ENCODE assay signal across 8 cellular contexts in the genomic region with DNA sequence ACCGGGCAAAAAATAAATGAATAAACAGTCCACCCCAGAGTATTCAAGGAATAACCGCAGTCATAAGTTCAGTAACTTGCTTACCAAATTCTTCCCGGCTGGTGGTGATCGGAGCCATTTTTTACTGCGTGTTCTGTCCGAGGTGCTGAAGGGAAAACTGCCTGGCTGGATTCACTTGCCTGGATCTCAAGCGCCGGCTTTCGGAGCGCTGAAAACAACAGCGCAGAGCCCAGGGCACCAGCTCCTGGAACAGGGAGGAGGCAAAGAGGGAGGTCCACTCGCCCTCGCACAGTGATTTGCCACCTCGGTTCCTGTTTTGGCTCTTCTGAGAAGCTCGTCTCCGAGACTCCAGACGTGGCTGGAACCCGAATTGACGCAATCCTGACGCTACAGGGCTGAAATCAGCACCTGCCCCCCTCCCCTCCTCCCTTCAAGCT. TPM values are rescaled to one million over a fixed set of nuclear protein-coding genes. Genes with fewer than 3 reads are reported as not detected.
DNase-seq lines count a peak whose midpoint lies in the region; ATAC-seq and TF ChIP-seq lines count a peak whose summit lies in the region.

A gene with protein sequence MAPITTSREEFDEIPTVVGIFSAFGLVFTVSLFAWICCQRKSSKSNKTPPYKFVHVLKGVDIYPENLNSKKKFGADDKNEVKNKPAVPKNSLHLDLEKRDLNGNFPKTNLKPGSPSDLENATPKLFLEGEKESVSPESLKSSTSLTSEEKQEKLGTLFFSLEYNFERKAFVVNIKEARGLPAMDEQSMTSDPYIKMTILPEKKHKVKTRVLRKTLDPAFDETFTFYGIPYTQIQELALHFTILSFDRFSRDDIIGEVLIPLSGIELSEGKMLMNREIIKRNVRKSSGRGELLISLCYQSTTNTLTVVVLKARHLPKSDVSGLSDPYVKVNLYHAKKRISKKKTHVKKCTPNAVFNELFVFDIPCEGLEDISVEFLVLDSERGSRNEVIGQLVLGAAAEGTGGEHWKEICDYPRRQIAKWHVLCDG (minus strand): TSS at position 327 of the 437 bp plus-strand sequence. CDS start 209 bp downstream, at position 118.

- no peak within 1 kb of the TSS for H3K4me3 ChIP-seq in fibroblast of villous mesenchyme (ENCODE audit: low read depth, low read length)

- TF ChIP-seq CTCF in fibroblast of villous mesenchyme (IDR thresholded peaks at IDR 0.05; ENCODE audit: insufficient read depth, low read depth, low read length) = no peak
- no peak for TF ChIP-seq CTCF in osteocyte (IDR thresholded peaks at IDR 0.05)

- no peak within 1 kb of the TSS for H3K4me3 Mint-ChIP-seq in stimulated activated naive CD8-positive, alpha-beta T cell treated with anti-CD3 and anti-CD28 coated beads, Interleukin-15, amount 100 ng/mL, for 72 hours
- no peak within 1 kb of the TSS for H3K4me3 Mint-ChIP-seq in osteocyte (ENCODE audit: unreplicated experiment)

- no peaks in the 10 kb centered on the region for H3K4me1 Mint-ChIP-seq in stimulated activated naive CD8-positive, alpha-beta T cell treated with anti-CD3 and anti-CD28 coated beads, Interleukin-15, amount 100 ng/mL, for 72 hours
- peaks cover 1% of the 10 kb centered on the region for H3K4me1 Mint-ChIP-seq in osteocyte (ENCODE audit: unreplicated experiment)

- H3K9me3 Mint-ChIP-seq in stimulated activated naive CD8-positive, alpha-beta T cell treated with anti-CD3 and anti-CD28 coated beads, Interleukin-15, amount 100 ng/mL, for 72 hours = no peaks in the 10 kb centered on the region
- no peaks in the 10 kb centered on the region for H3K9me3 Mint-ChIP-seq in osteocyte (ENCODE audit: unreplicated experiment)

- no peaks in the 10 kb centered on the region for H3K36me3 Mint-ChIP-seq in osteocyte (ENCODE audit: unreplicated experiment)

- H3K27ac Mint-ChIP-seq in stimulated activated naive CD8-positive, alpha-beta T cell treated with anti-CD3 and anti-CD28 coated beads, Interleukin-15, amount 100 ng/mL, for 72 hours = no peak within 1 kb of the TSS
- H3K27ac Mint-ChIP-seq in osteocyte (ENCODE audit: unreplicated experiment) = no peak within 1 kb of the TSS

- ATAC-seq in GM21576 (IDR thresholded peaks at IDR 0.05; ENCODE audit: unreplicated experiment) = no peak
- no peak for ATAC-seq in stimulated activated naive CD8-positive, alpha-beta T cell treated with anti-CD3 and anti-CD28 coated beads, Interleukin-15, amount 100 ng/mL, for 72 hours

- DNase-seq in HuH-7 (ENCODE audit: low spot score) = peak; percentile 1
- peak; percentile 67 for DNase-seq in OCI-M1 (lab: John Stamatoyannopoulos, UW)
- peak; percentile 32 for DNase-seq in fibroblast of villous mesenchyme (ENCODE audit: low read depth)
- peak in 53 of 56 donors; percentile 8 to 86 (median 53) for DNase-seq in nucleus accumbens (lab: John Stamatoyannopoulos, UW)
- no peak for DNase-seq in stimulated activated naive CD8-positive, alpha-beta T cell treated with anti-CD3 and anti-CD28 coated beads, Interleukin-15, amount 100 ng/mL, for 72 hours
- DNase-seq in SKM-1 (lab: John Stamatoyannopoulos, UW; ENCODE audit: unreplicated experiment) = no peak
- no peak for DNase-seq in osteocyte (ENCODE audit: extremely low spot score, unreplicated experiment)

- H3K27me3 Mint-ChIP-seq in stimulated activated naive CD8-positive, alpha-beta T cell treated with anti-CD3 and anti-CD28 coated beads, Interleukin-15, amount 100 ng/mL, for 72 hours = peaks cover 19% of the 10 kb centered on the region
- peaks cover 37% of the 10 kb centered on the region for H3K27me3 Mint-ChIP-seq in osteocyte (ENCODE audit: unreplicated experiment)

RNA-seq across cellular contexts. Expression of the gene that starts here (rescaled TPM):
- total RNA-seq in fibroblast of villous mesenchyme = not detected in 2 replicates
- total RNA-seq in osteocyte = not detected in 2 replicates

Comparison
In these comparisons a context has a peak if more than half of its experiments do, and no peak if none do; other contexts are left out.
1. Peak in DNase-seq in fibroblast of villous mesenchyme; RNA of the gene not detected or under 1 TPM.
2. DNase-seq: peak in HuH-7 (single experiment), OCI-M1 (single experiment) and nucleus accumbens (53 of 56); none in stimulated activated naive CD8-positive, alpha-beta T cell treated with anti-CD3 and anti-CD28 coated beads, Interleukin-15, amount 100 ng/mL, for 72 hours (0 of 2), SKM-1 (single experiment) and osteocyte (single experiment).